ENCODE assay signal across 8 cellular contexts in genomic region chr7:131556055-131556911, GRCh38. TPM values are rescaled to one million over a fixed set of nuclear protein-coding genes. Genes with fewer than 3 reads are reported as not detected.
DNase-seq lines count a peak whose midpoint lies in the region; ATAC-seq and TF ChIP-seq lines count a peak whose summit lies in the region.

Gene PODXL, minus strand, starts transcription at chr7:131556628. Its CDS starts 269 bp downstream, at chr7:131556359.

- H3K27ac Mint-ChIP-seq in nephron progenitor cell, result no peak within 1 kb of the TSS

- no peak for TF ChIP-seq EP300 in suprapubic skin (IDR thresholded peaks at IDR 0.05)

- H3K27ac ChIP-seq in Peyer's patch (peak within 1 kb of the TSS in 3 of 4 donors; percentile 53 to 64 (median 62)), foreskin keratinocyte (no peak within 1 kb of the TSS), suprapubic skin (peak within 1 kb of the TSS; percentile 72)

- TF ChIP-seq POLR2A in Peyer's patch (IDR thresholded peaks at IDR 0.05) (peak in 1 of 2 donors; percentile 31), suprapubic skin (IDR thresholded peaks at IDR 0.05) (no peak)

- ATAC-seq in GM21360 (IDR thresholded peaks at IDR 0.05; ENCODE audit: unreplicated experiment) (peak; percentile 71), foreskin keratinocyte (peak; percentile 76)

- no peaks in the 10 kb centered on the region for H3K36me3 Mint-ChIP-seq in nephron progenitor cell (ENCODE audit: low read depth)

- H3K9me3 ChIP-seq in Peyer's patch, result no peaks in the 10 kb centered on the region
- H3K9me3 ChIP-seq in suprapubic skin, result no peaks in the 10 kb centered on the region

- H3K4me1 Mint-ChIP-seq in nephron progenitor cell, result peaks cover 17% of the 10 kb centered on the region

- H3K4me3 ChIP-seq in Peyer's patch, result peak within 1 kb of the TSS; percentile 42 to 73 (median 64)
- peak within 1 kb of the TSS; percentile 69 for H3K4me3 ChIP-seq in suprapubic skin

- H3K9me3 Mint-ChIP-seq in nephron progenitor cell, result no peaks in the 10 kb centered on the region

- peak within 1 kb of the TSS; percentile 81 for H3K4me3 Mint-ChIP-seq in nephron progenitor cell

- peaks cover 72% of the 10 kb centered on the region for H3K27me3 Mint-ChIP-seq in nephron progenitor cell (ENCODE audit: low read depth, poor library complexity)

- TF ChIP-seq CTCF in Peyer's patch (IDR thresholded peaks at IDR 0.05), result peak in 1 of 6 experiments; percentile 9
- TF ChIP-seq CTCF in foreskin keratinocyte (conservative IDR thresholded peaks at IDR 0.05), result peak; percentile 34
- TF ChIP-seq CTCF in nephron progenitor cell (IDR thresholded peaks at IDR 0.05), result no peak
- TF ChIP-seq CTCF in suprapubic skin (IDR thresholded peaks at IDR 0.05), result no peak

- H3K27me3 ChIP-seq in Peyer's patch (no peaks in the 10 kb centered on the region), foreskin keratinocyte (peaks cover 80% of the 10 kb centered on the region), suprapubic skin (peaks cover 18% of the 10 kb centered on the region)

- WGBS in suprapubic skin, result 0% methylated on average over 15 of the region's 112 CpGs

- H3K36me3 ChIP-seq in Peyer's patch (no peaks in the 10 kb centered on the region), suprapubic skin (no peaks in the 10 kb centered on the region)

- H3K4me1 ChIP-seq in Peyer's patch (peaks cover 0 to 26% (median 7%) of the 10 kb centered on the region in 4 donors), foreskin keratinocyte (peaks cover 5% of the 10 kb centered on the region), suprapubic skin (peaks cover 29% of the 10 kb centered on the region)

- DNase-seq in COR-L47 (lab: John Stamatoyannopoulos, UW), result peak; percentile 74
- peak; percentile 78 for DNase-seq in HT1080 (ENCODE audit: low read depth)
- DNase-seq in Peyer's patch, result peak; percentile 56 to 88 (median 86)
- DNase-seq in activated effector memory CD4-positive, alpha-beta T cell treated with Interleukin-2 at 50 U/mL for 16 hours, result peak; percentile 49
- DNase-seq in foreskin keratinocyte, result no peak
- DNase-seq in nephron progenitor cell, result peak; percentile 75
- no peak for DNase-seq in suprapubic skin (ENCODE audit: low spot score in 2 of 2)

RNA-seq across cellular contexts. Expression of gene PODXL, which starts in this region (rescaled TPM):
- total RNA-seq in HT1080 (2014; rRNA removed; shearing (Covaris generic)), result 111 and 131 TPM in 2 replicates
- 85.8 and 108 TPM in 2 replicates for polyA plus RNA-seq in HT1080 (2015; cell fraction: cytosol; rRNA removed)
- polyA plus RNA-seq in HT1080 (2015; cell fraction: nucleus; rRNA removed), result 215 and 216 TPM in 2 replicates
- total RNA-seq in Peyer's patch (10 to 100 TPM in 3 of 4 donors, 1 to 10 TPM in 1; 7.5 to 40.4 (median 15.2) TPM), foreskin keratinocyte (0.53 and 2.3 TPM in 2 replicates), suprapubic skin (10 to 100 TPM; 10.2 to 27.9 (median 17.8) TPM)
- 0.17 and 0.72 TPM in 2 replicates for polyA plus RNA-seq in foreskin keratinocyte

Comparison
In these comparisons a context has a peak if more than half of its experiments do, and no peak if none do; other contexts are left out.
1. DNase-seq: peak in COR-L47 (single experiment), HT1080 (single experiment), Peyer's patch (3 of 3), activated effector memory CD4-positive, alpha-beta T cell treated with Interleukin-2 at 50 U/mL for 16 hours (single experiment) and nephron progenitor cell (single experiment); none in foreskin keratinocyte (0 of 2) and suprapubic skin (0 of 2).